In genomic region chr1:229132106-229132443, GRCh38 we compare ENCODE assay signal across 26 cellular contexts.
A peak's percentile ranks its signal among the peaks of the same experiment; 100 is the strongest.
DNase-seq lines count a peak whose midpoint lies in the region; ATAC-seq, FAIRE-seq and TF ChIP-seq lines count a peak whose summit lies in the region.
"Had no signal": no experiment of that assay in that cellular context is flagged by ENCODE, and none has a peak within 500 bp of the region (broad histone marks: within the 10 kb centered on the region; RNA-seq: fewer than 3 reads in every experiment).

No MANE protein-coding gene starts in this region.

- H3K9ac ChIP-seq in duodenal mucosa (ENCODE audit: low read depth in 1 of 2, low read length in 2 of 2), result peak overlapping the region; percentile 4 to 23

- H3K4me1 ChIP-seq in duodenal mucosa (ENCODE audit: control insufficient read depth in 1 of 2, insufficient read depth in 2 of 2, low read length in 2 of 2) (peaks cover 46 to 62% of the 10 kb centered on the region in 2 donors), pancreas (peaks cover 0 to 37% (median 29%) of the 10 kb centered on the region in 3 donors)

- H3K9me3 Mint-ChIP-seq in stimulated activated naive CD8-positive, alpha-beta T cell treated with anti-CD3 and anti-CD28 coated beads, Interleukin-15, Interleukin-2, amounts not matched to agents 100 ng/mL and 50 ng/mL, for 24 hours, result peaks cover 32% of the 10 kb centered on the region

- peaks cover 74% of the 10 kb centered on the region for H3K4me1 Mint-ChIP-seq in stimulated activated naive CD8-positive, alpha-beta T cell treated with anti-CD3 and anti-CD28 coated beads, Interleukin-15, Interleukin-2, amounts not matched to agents 100 ng/mL and 50 ng/mL, for 24 hours (ENCODE audit: low read depth)

- H3K27me3 ChIP-seq in duodenal mucosa (ENCODE audit: control insufficient read depth in 1 of 2, insufficient read depth in 2 of 2, low read length in 2 of 2) (no peaks in the 10 kb centered on the region), pancreas (no peaks in the 10 kb centered on the region)
- H3K27me3 ChIP-seq: brain microvascular endothelial cell, upper lobe of left lung had no signal

- peaks cover 7% of the 10 kb centered on the region for H3K27me3 Mint-ChIP-seq in stimulated activated naive CD8-positive, alpha-beta T cell treated with anti-CD3 and anti-CD28 coated beads, Interleukin-15, Interleukin-2, amounts not matched to agents 100 ng/mL and 50 ng/mL, for 24 hours
- H3K27me3 Mint-ChIP-seq: T-helper 17 cell had no signal

- WGBS in pancreas, 2 donors, result 90 to 95% methylated on average over 1 of the region's 1 CpG

- DNase-seq in stimulated activated naive CD8-positive, alpha-beta T cell treated with anti-CD3 and anti-CD28 coated beads, Interleukin-15, Interleukin-2, amounts not matched to agents 100 U/mL and 50 U/mL, for 24 hours, result no peak
- DNase-seq in pancreas, result no peak
- DNase-seq in sciatic nerve (ENCODE audit: low spot score), result no peak
- no peak for DNase-seq in activated T-cell treated with anti-CD3 and anti-CD28 coated beads, Interleukin-2, amount 50 U/mL, for 1 hour
- DNase-seq: activated CD4-positive, alpha-beta T cell treated with anti-CD3 and anti-CD28 coated beads for 1 hour; activated gamma-delta T cell; brain microvascular endothelial cell; H9; kidney glomerular epithelial cell; NCI-H1105; NCI-H2081; NCI-H345; NCI-H748 treated with DMSO at 0.1 percent for 48 hours; retina; stimulated activated CD4-positive, alpha-beta T cell treated with anti-CD3 and anti-CD28 coated beads, Interleukin-4, amount 100 ng/mL, for 24 hours; stimulated activated naive CD4-positive, alpha-beta T cell; T-helper 17 cell; upper lobe of left lung had no signal

- H3K36me3 ChIP-seq in duodenal mucosa (ENCODE audit: control insufficient read depth in 1 of 2, insufficient read depth in 2 of 2, low read length in 2 of 2) (no peaks in the 10 kb centered on the region), pancreas (no peaks in the 10 kb centered on the region)
- H3K36me3 ChIP-seq: brain microvascular endothelial cell, upper lobe of left lung had no signal

- peaks cover 15% of the 10 kb centered on the region for H3K36me3 Mint-ChIP-seq in stimulated activated naive CD8-positive, alpha-beta T cell treated with anti-CD3 and anti-CD28 coated beads, Interleukin-15, Interleukin-2, amounts not matched to agents 100 ng/mL and 50 ng/mL, for 24 hours (ENCODE audit: low read depth)

- peak overlapping the region; percentile 28 for H3K27ac Mint-ChIP-seq in stimulated activated naive CD8-positive, alpha-beta T cell treated with anti-CD3 and anti-CD28 coated beads, Interleukin-15, Interleukin-2, amounts not matched to agents 100 ng/mL and 50 ng/mL, for 24 hours
- H3K27ac Mint-ChIP-seq: B cell, H9, T-helper 17 cell had no signal

- no peak for FAIRE-seq in pancreas (lab: Jason Lieb, UNC)
- FAIRE-seq: A204.1, GM12891 had no signal

- no peak overlapping the region for H3K4me3 Mint-ChIP-seq in stimulated activated naive CD8-positive, alpha-beta T cell treated with anti-CD3 and anti-CD28 coated beads, Interleukin-15, Interleukin-2, amounts not matched to agents 100 ng/mL and 50 ng/mL, for 24 hours
- H3K4me3 Mint-ChIP-seq: B cell, H9, T-helper 17 cell had no signal

- ATAC-seq in stimulated activated naive CD8-positive, alpha-beta T cell treated with anti-CD3 and anti-CD28 coated beads, Interleukin-15, Interleukin-2, amounts not matched to agents 100 U/mL and 50 U/mL, for 24 hours, result no peak
- ATAC-seq in pancreas, result peak in 2 of 4 donors; percentile 2 to 4
- ATAC-seq in GM21576 (IDR thresholded peaks at IDR 0.05; ENCODE audit: unreplicated experiment), result no peak
- ATAC-seq in sciatic nerve, result no peak
- ATAC-seq in GM18861 (IDR thresholded peaks at IDR 0.05; ENCODE audit: unreplicated experiment), result no peak
- ATAC-seq: T-helper 17 cell had no signal

- H3K9me3 ChIP-seq in duodenal mucosa (ENCODE audit: control insufficient read depth in 1 of 2, low read length in 2 of 2), result peaks cover 5 to 11% of the 10 kb centered on the region in 2 donors
- no peaks in the 10 kb centered on the region for H3K9me3 ChIP-seq in pancreas

- no peak for TF ChIP-seq CTCF in pancreas (IDR thresholded peaks at IDR 0.05)

- peak overlapping the region; percentile 49 for H3K27ac ChIP-seq in duodenal mucosa (ENCODE audit: low read depth, low read length)
- peak overlapping the region; percentile 40 to 90 (median 62) for H3K27ac ChIP-seq in pancreas
- H3K27ac ChIP-seq: brain microvascular endothelial cell, coronary artery, upper lobe of left lung had no signal

- intact Hi-C loops in pancreas (cut with DNase I), result no loop called here
- intact Hi-C loops in sciatic nerve (cut with DNase I), result no loop called here

- H3K4me3 ChIP-seq in duodenal mucosa (ENCODE audit: low read depth in 1 of 2, low read length in 2 of 2) (no peak overlapping the region), pancreas (no peak overlapping the region)
- H3K4me3 ChIP-seq: coronary artery, upper lobe of left lung had no signal
